Comparison of ENCODE assay signal across 22 cellular contexts in genomic region chr13:100818706-100819105, GRCh38.
DNase-seq lines count a peak whose midpoint lies in the region; ATAC-seq and TF ChIP-seq lines count a peak whose summit lies in the region.
"Had no signal": no experiment of that assay in that cellular context is flagged by ENCODE, and none has a peak within 500 bp of the region (broad histone marks: within the 10 kb centered on the region; RNA-seq: fewer than 3 reads in every experiment).

No MANE protein-coding gene starts in this region.

- H3K4me1 Mint-ChIP-seq in nephron = peaks cover 31% of the 10 kb centered on the region
- peaks cover 34% of the 10 kb centered on the region for H3K4me1 Mint-ChIP-seq in WTC11
- H3K4me1 Mint-ChIP-seq: CD4-positive, alpha-beta memory T cell; natural killer cell had no signal

- POLR2A ChIA-PET in WTC11 (lab: Charles Lee) = no interaction called here

- peak overlapping the region in 2 of 3 experiments; percentile 3 to 56 for H3K27ac Mint-ChIP-seq in nephron
- H3K27ac Mint-ChIP-seq in WTC11 = no peak overlapping the region
- H3K27ac Mint-ChIP-seq: activated CD8-positive, alpha-beta T cell treated with anti-CD3 and anti-CD28 coated beads for 36 hours; CD4-positive, alpha-beta memory T cell; natural killer cell; progenitor cell of endocrine pancreas had no signal

- H3K27me3 Mint-ChIP-seq in nephron (ENCODE audit: low read depth) (peaks cover 5% of the 10 kb centered on the region), WTC11 (ENCODE audit: low read depth) (no peaks in the 10 kb centered on the region)
- H3K27me3 Mint-ChIP-seq: progenitor cell of endocrine pancreas had no signal

- TF ChIP-seq CTCF in fibroblast of the aortic adventitia (IDR thresholded peaks at IDR 0.05; ENCODE audit: insufficient read depth, low read length) = no peak
- TF ChIP-seq CTCF in nephron (IDR thresholded peaks at IDR 0.05; ENCODE audit: unreplicated experiment in 3 of 3) = no peak
- TF ChIP-seq CTCF in WTC11 (IDR thresholded peaks at IDR 0.05) = no peak

- H3K27ac ChIP-seq in substantia nigra (ENCODE audit: low read depth, low read length, poor library complexity, severe bottlenecking) = no peak overlapping the region
- H3K27ac ChIP-seq: thoracic aorta had no signal

- peak; percentile 29 for DNase-seq in SK-MEL-5 (ENCODE audit: low read depth, low spot score)
- peak; percentile 85 for DNase-seq in fibroblast of the aortic adventitia (ENCODE audit: low read depth)
- DNase-seq in substantia nigra (lab: John Stamatoyannopoulos, UW) = peak in 31 of 49 donors; percentile 3 to 52 (median 19)
- DNase-seq in epidermal melanocyte (ENCODE audit: insufficient read length, low spot score) = no peak
- DNase-seq in WTC11 (ENCODE audit: low spot score) = no peak
- DNase-seq: activated CD4-positive, CD25-positive, alpha-beta regulatory T cell; activated CD8-positive, alpha-beta T cell treated with anti-CD3 and anti-CD28 coated beads for 36 hours; activated naive CD4-positive, alpha-beta T cell treated with Interleukin-2 at 50 U/mL for 16 hours; activated T-cell treated with anti-CD3 and anti-CD28 coated beads for 4 hours; CD4-positive, alpha-beta memory T cell; DMS53; effector CD4-positive, alpha-beta T cell; KG1; natural killer cell; NCI-H1930; NCI-H774; OCI-M1; T1000 had no signal

- H3K9me3 Mint-ChIP-seq in nephron (peaks cover 10% of the 10 kb centered on the region), WTC11 (peaks cover 14% of the 10 kb centered on the region)
- H3K9me3 Mint-ChIP-seq: activated CD8-positive, alpha-beta T cell treated with anti-CD3 and anti-CD28 coated beads for 36 hours had no signal

- ATAC-seq in WTC11 (no peak), HG02642 (IDR thresholded peaks at IDR 0.05; ENCODE audit: poor library complexity, unreplicated experiment) (no peak)
- ATAC-seq: activated CD8-positive, alpha-beta T cell treated with anti-CD3 and anti-CD28 coated beads for 36 hours; natural killer cell had no signal

- in situ Hi-C loops in SK-MEL-5 (cut with HindIII; ENCODE audit: low pct_unique_long_range_greater_than_20kb, low sequenced_read_pairs) = no loop called here

- H3K36me3 Mint-ChIP-seq in nephron (ENCODE audit: low read depth) (peaks cover 6% of the 10 kb centered on the region), WTC11 (peaks cover 10% of the 10 kb centered on the region)
- H3K36me3 Mint-ChIP-seq: CD4-positive, alpha-beta memory T cell; natural killer cell had no signal

- H3K4me3 ChIP-seq in fibroblast of the aortic adventitia (ENCODE audit: low read depth, low read length) = no peak overlapping the region
- H3K4me3 ChIP-seq: thoracic aorta had no signal

- CTCF ChIA-PET in WTC11 (lab: Charles Lee) = no interaction called here

- H3K4me3 Mint-ChIP-seq in nephron = peak overlapping the region in 1 of 3 experiments; percentile 8
- H3K4me3 Mint-ChIP-seq in WTC11 = no peak overlapping the region
- H3K4me3 Mint-ChIP-seq: activated CD8-positive, alpha-beta T cell treated with anti-CD3 and anti-CD28 coated beads for 36 hours; CD4-positive, alpha-beta memory T cell; natural killer cell had no signal

TF ChIP-seq in WTC11, 78 proteins besides CTCF, POLR2A, EP300 and RAD21:
- TF ChIP-seq FOXK1 (CRISPR knock-in tag; IDR thresholded peaks at IDR 0.05) (no peak), IRF1 (CRISPR knock-in tag; IDR thresholded peaks at IDR 0.05) (no peak), CREM (CRISPR knock-in tag; IDR thresholded peaks at IDR 0.05) (no peak), ZNF671 (CRISPR knock-in tag; IDR thresholded peaks at IDR 0.05) (no peak), ZNF512 (CRISPR knock-in tag; IDR thresholded peaks at IDR 0.05; ENCODE audit: borderline replicate concordance) (no peak), MYBL2 (CRISPR knock-in tag; IDR thresholded peaks at IDR 0.05) (no peak), ELF4 (CRISPR knock-in tag; IDR thresholded peaks at IDR 0.05; ENCODE audit: low read depth) (no peak)
- TF ChIP-seq, protein P1, sequence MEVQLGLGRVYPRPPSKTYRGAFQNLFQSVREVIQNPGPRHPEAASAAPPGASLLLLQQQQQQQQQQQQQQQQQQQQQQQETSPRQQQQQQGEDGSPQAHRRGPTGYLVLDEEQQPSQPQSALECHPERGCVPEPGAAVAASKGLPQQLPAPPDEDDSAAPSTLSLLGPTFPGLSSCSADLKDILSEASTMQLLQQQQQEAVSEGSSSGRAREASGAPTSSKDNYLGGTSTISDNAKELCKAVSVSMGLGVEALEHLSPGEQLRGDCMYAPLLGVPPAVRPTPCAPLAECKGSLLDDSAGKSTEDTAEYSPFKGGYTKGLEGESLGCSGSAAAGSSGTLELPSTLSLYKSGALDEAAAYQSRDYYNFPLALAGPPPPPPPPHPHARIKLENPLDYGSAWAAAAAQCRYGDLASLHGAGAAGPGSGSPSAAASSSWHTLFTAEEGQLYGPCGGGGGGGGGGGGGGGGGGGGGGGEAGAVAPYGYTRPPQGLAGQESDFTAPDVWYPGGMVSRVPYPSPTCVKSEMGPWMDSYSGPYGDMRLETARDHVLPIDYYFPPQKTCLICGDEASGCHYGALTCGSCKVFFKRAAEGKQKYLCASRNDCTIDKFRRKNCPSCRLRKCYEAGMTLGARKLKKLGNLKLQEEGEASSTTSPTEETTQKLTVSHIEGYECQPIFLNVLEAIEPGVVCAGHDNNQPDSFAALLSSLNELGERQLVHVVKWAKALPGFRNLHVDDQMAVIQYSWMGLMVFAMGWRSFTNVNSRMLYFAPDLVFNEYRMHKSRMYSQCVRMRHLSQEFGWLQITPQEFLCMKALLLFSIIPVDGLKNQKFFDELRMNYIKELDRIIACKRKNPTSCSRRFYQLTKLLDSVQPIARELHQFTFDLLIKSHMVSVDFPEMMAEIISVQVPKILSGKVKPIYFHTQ (CRISPR knock-in tag; IDR thresholded peaks at IDR 0.05) = no peak
- TF ChIP-seq, protein P2, sequence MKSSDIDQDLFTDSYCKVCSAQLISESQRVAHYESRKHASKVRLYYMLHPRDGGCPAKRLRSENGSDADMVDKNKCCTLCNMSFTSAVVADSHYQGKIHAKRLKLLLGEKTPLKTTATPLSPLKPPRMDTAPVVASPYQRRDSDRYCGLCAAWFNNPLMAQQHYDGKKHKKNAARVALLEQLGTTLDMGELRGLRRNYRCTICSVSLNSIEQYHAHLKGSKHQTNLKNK (CRISPR knock-in tag; IDR thresholded peaks at IDR 0.05) = no peak
- TF ChIP-seq, protein P3, sequence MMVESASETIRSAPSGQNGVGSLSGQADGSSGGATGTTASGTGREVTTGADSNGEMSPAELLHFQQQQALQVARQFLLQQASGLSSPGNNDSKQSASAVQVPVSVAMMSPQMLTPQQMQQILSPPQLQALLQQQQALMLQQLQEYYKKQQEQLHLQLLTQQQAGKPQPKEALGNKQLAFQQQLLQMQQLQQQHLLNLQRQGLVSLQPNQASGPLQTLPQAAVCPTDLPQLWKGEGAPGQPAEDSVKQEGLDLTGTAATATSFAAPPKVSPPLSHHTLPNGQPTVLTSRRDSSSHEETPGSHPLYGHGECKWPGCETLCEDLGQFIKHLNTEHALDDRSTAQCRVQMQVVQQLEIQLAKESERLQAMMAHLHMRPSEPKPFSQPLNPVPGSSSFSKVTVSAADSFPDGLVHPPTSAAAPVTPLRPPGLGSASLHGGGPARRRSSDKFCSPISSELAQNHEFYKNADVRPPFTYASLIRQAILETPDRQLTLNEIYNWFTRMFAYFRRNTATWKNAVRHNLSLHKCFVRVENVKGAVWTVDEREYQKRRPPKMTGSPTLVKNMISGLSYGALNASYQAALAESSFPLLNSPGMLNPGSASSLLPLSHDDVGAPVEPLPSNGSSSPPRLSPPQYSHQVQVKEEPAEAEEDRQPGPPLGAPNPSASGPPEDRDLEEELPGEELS (CRISPR knock-in tag; IDR thresholded peaks at IDR 0.05) = no peak

Comparison
In these comparisons a context has a peak if more than half of its experiments do, and no peak if none do; other contexts are left out.
1. DNase-seq: peak in SK-MEL-5 (single experiment), fibroblast of the aortic adventitia (single experiment) and substantia nigra (31 of 49); none in epidermal melanocyte (single experiment) and WTC11 (single experiment).